Comparison of ENCODE assay signal across 8 cellular contexts in genomic region chr6:37695857-37696219, GRCh38. TPM values are rescaled to one million over a fixed set of nuclear protein-coding genes. Genes with fewer than 3 reads are reported as not detected.
DNase-seq lines count a peak whose midpoint lies in the region; ATAC-seq, FAIRE-seq and TF ChIP-seq lines count a peak whose summit lies in the region.

No MANE protein-coding gene starts in this region.

- no peaks in the 10 kb centered on the region for H4K20me1 ChIP-seq in keratinocyte (ENCODE audit: control insufficient read depth, extremely low read depth, insufficient read depth, low read length)

- H3K36me3 ChIP-seq in keratinocyte (ENCODE audit: control insufficient read depth in 2 of 2, extremely low read depth in 1 of 2, insufficient read depth in 2 of 2, low read length in 2 of 2): no peaks in the 10 kb centered on the region

- H3K4me3 ChIP-seq in keratinocyte (ENCODE audit: control insufficient read depth in 2 of 3, extremely low read depth in 1 of 3, insufficient read depth in 2 of 3, low read depth in 1 of 3, low read length in 3 of 3): peak overlapping the region in 2 of 3 experiments; percentile 4 to 63

- no peak for ATAC-seq in GM19023 (IDR thresholded peaks at IDR 0.05; ENCODE audit: unreplicated experiment)
- ATAC-seq in GM21515 (IDR thresholded peaks at IDR 0.05; ENCODE audit: unreplicated experiment): no peak

- H3K4me2 ChIP-seq in keratinocyte (ENCODE audit: control insufficient read depth, extremely low read depth, insufficient read depth, low read depth, low read length): peak overlapping the region; percentile 93

- peaks cover 72% of the 10 kb centered on the region for H3K27me3 Mint-ChIP-seq in activated CD4-positive, alpha-beta T cell treated with anti-CD3 and anti-CD28 coated beads, Interleukin-2, amount 10 ng/mL, durations not matched to agents 7 days and 5 days
- peaks cover 57% of the 10 kb centered on the region for H3K27me3 Mint-ChIP-seq in activated T-helper 2 cell treated with anti-CD3 and anti-CD28 coated beads, Interferon-gamma antibody, Interleukin-2, Interleukin-4, amounts not matched to agents 10 μg/mL and 5 μg/mL and 100 μg/mL, durations not matched to agents 14 hours and 24 hours and 36 hours (ENCODE audit: low read depth)

- H3K9me1 ChIP-seq in keratinocyte (ENCODE audit: control insufficient read depth, extremely low read depth, insufficient read depth, low read length): no peaks in the 10 kb centered on the region

- H3K27me3 ChIP-seq in keratinocyte (ENCODE audit: control insufficient read depth, extremely low read depth, insufficient read depth, low read length): peaks cover 62% of the 10 kb centered on the region

- POLR2A ChIA-PET in activated CD4-positive, alpha-beta T cell treated with anti-CD3 and anti-CD28 coated beads, Interleukin-2, amount 10 ng/mL, durations not matched to agents 7 days and 5 days (lab: Charles Lee): no interaction called here

- CTCF ChIA-PET in activated CD4-positive, alpha-beta T cell treated with anti-CD3 and anti-CD28 coated beads, Interleukin-2, amount 10 ng/mL, durations not matched to agents 7 days and 5 days (lab: Charles Lee): no interaction called here

- no peak for DNase-seq in activated CD4-positive, alpha-beta T cell treated with anti-CD3 and anti-CD28 coated beads, Interleukin-2, amount 10 ng/mL, durations not matched to agents 7 days and 5 days
- no peak for DNase-seq in activated CD4-positive, alpha-beta T cell treated with anti-CD3 and anti-CD28 coated beads for 4 hours
- no peak for DNase-seq in activated T-helper 2 cell treated with anti-CD3 and anti-CD28 coated beads, Interferon-gamma antibody, Interleukin-2, Interleukin-4, amounts not matched to agents 10 μg/mL and 5 μg/mL and 100 μg/mL, durations not matched to agents 14 hours and 24 hours and 36 hours (ENCODE audit: low spot score)
- DNase-seq in keratinocyte (ENCODE audit: low read depth, low spot score) (no peak), substantia nigra (lab: John Stamatoyannopoulos, UW) (peak in 1 of 49 donors; percentile 26), NCI-H187 treated with DMSO at 0.1 percent for 48 hours (lab: John Stamatoyannopoulos, UW) (no peak)

- H3K9ac ChIP-seq in keratinocyte (ENCODE audit: control insufficient read depth, extremely low read depth, insufficient read depth, low read length): no peak overlapping the region

- no peaks in the 10 kb centered on the region for H3K36me3 Mint-ChIP-seq in activated CD4-positive, alpha-beta T cell treated with anti-CD3 and anti-CD28 coated beads, Interleukin-2, amount 10 ng/mL, durations not matched to agents 7 days and 5 days (ENCODE audit: low read depth)
- no peaks in the 10 kb centered on the region for H3K36me3 Mint-ChIP-seq in activated T-helper 2 cell treated with anti-CD3 and anti-CD28 coated beads, Interferon-gamma antibody, Interleukin-2, Interleukin-4, amounts not matched to agents 10 μg/mL and 5 μg/mL and 100 μg/mL, durations not matched to agents 14 hours and 24 hours and 36 hours (ENCODE audit: low read depth)

- H3K4me1 Mint-ChIP-seq in activated CD4-positive, alpha-beta T cell treated with anti-CD3 and anti-CD28 coated beads, Interleukin-2, amount 10 ng/mL, durations not matched to agents 7 days and 5 days: peaks cover 26% of the 10 kb centered on the region
- peaks cover 30% of the 10 kb centered on the region for H3K4me1 Mint-ChIP-seq in activated T-helper 2 cell treated with anti-CD3 and anti-CD28 coated beads, Interferon-gamma antibody, Interleukin-2, Interleukin-4, amounts not matched to agents 10 μg/mL and 5 μg/mL and 100 μg/mL, durations not matched to agents 14 hours and 24 hours and 36 hours (ENCODE audit: low read depth)

- H3K27ac ChIP-seq in keratinocyte (ENCODE audit: control insufficient read depth, insufficient read depth, low read length) (no peak overlapping the region), substantia nigra (ENCODE audit: low read depth, low read length, poor library complexity, severe bottlenecking) (peak overlapping the region; percentile 26)

- H3K79me2 ChIP-seq in keratinocyte (ENCODE audit: control insufficient read depth, insufficient read depth, low read length): no peaks in the 10 kb centered on the region

- no peak overlapping the region for H2AFZ ChIP-seq in keratinocyte (ENCODE audit: control insufficient read depth, low read length)

- no peaks in the 10 kb centered on the region for H3K9me3 Mint-ChIP-seq in activated CD4-positive, alpha-beta T cell treated with anti-CD3 and anti-CD28 coated beads, Interleukin-2, amount 10 ng/mL, durations not matched to agents 7 days and 5 days
- H3K9me3 Mint-ChIP-seq in activated T-helper 2 cell treated with anti-CD3 and anti-CD28 coated beads, Interferon-gamma antibody, Interleukin-2, Interleukin-4, amounts not matched to agents 10 μg/mL and 5 μg/mL and 100 μg/mL, durations not matched to agents 14 hours and 24 hours and 36 hours: no peaks in the 10 kb centered on the region

- H3K4me3 Mint-ChIP-seq in activated CD4-positive, alpha-beta T cell treated with anti-CD3 and anti-CD28 coated beads, Interleukin-2, amount 10 ng/mL, durations not matched to agents 7 days and 5 days: peak overlapping the region; percentile 66
- H3K4me3 Mint-ChIP-seq in activated T-helper 2 cell treated with anti-CD3 and anti-CD28 coated beads, Interferon-gamma antibody, Interleukin-2, Interleukin-4, amounts not matched to agents 10 μg/mL and 5 μg/mL and 100 μg/mL, durations not matched to agents 14 hours and 24 hours and 36 hours (ENCODE audit: low read depth): peak overlapping the region; percentile 78

- H3K27ac Mint-ChIP-seq in activated CD4-positive, alpha-beta T cell treated with anti-CD3 and anti-CD28 coated beads, Interleukin-2, amount 10 ng/mL, durations not matched to agents 7 days and 5 days: no peak overlapping the region
- no peak overlapping the region for H3K27ac Mint-ChIP-seq in activated T-helper 2 cell treated with anti-CD3 and anti-CD28 coated beads, Interferon-gamma antibody, Interleukin-2, Interleukin-4, amounts not matched to agents 10 μg/mL and 5 μg/mL and 100 μg/mL, durations not matched to agents 14 hours and 24 hours and 36 hours

- peaks cover 22% of the 10 kb centered on the region for H3K4me1 ChIP-seq in keratinocyte (ENCODE audit: control insufficient read depth, extremely low read depth, insufficient read depth, low read length)

- no peak for TF ChIP-seq CTCF in keratinocyte (optimal IDR thresholded peaks at IDR 0.05 in 1 of 3, IDR thresholded peaks at IDR 0.05 in 1 of 3, conservative IDR thresholded peaks at IDR 0.05 in 1 of 3; ENCODE audit: extremely low read depth in 1 of 3, insufficient read depth in 2 of 3, low read length in 3 of 3)

- dilution Hi-C loops in keratinocyte (cut with MboI; ENCODE audit: extremely low pct_ligation_motif_present, low sequenced_read_pairs): no loop called here

- FAIRE-seq in keratinocyte (lab: Jason Lieb, UNC): no peak

- H3K9me3 ChIP-seq in keratinocyte (ENCODE audit: control insufficient read depth, low read depth, low read length): no peaks in the 10 kb centered on the region

- intact Hi-C loops in activated T-helper 2 cell treated with anti-CD3 and anti-CD28 coated beads, Interferon-gamma antibody, Interleukin-2, Interleukin-4, amounts not matched to agents 10 μg/mL and 5 μg/mL and 100 μg/mL, durations not matched to agents 14 hours and 24 hours and 36 hours (cut with micrococcal nuclease): loop anchor here (5.0 to 10.0 kb wide), 3 partner anchors 141 to 796 kb away; partner anchors contain the start of gene CCDC167

RNA-seq across cellular contexts. Expression of gene MDGA1, which starts 1.8 kb away (rescaled TPM):
- total RNA-seq in activated CD4-positive, alpha-beta T cell treated with anti-CD3 and anti-CD28 coated beads, Interleukin-2, amount 10 ng/mL, durations not matched to agents 7 days and 5 days: 1 to 10 TPM; 1.3 to 2.2 TPM
- total RNA-seq in activated T-helper 2 cell treated with anti-CD3 and anti-CD28 coated beads, Interferon-gamma antibody, Interleukin-2, Interleukin-4, amounts not matched to agents 10 μg/mL and 5 μg/mL and 100 μg/mL, durations not matched to agents 14 hours and 24 hours and 36 hours: 1.8 and 2.1 TPM in 2 replicates
- polyA plus RNA-seq in keratinocyte: 0.26 to 1.0 TPM (median 0.32 TPM) in 3 replicates
- 0.29 TPM for polyA plus RNA-seq in keratinocyte (2011; ENCODE audit: low read depth)
- polyA plus RNA-seq in keratinocyte (2011; cell fraction: cytosol; rRNA removed): 0.11 and 0.23 TPM in 2 replicates
- 2.3 and 2.4 TPM in 2 replicates for polyA plus RNA-seq in keratinocyte (2011; cell fraction: nucleus; rRNA removed)
- 0.38 and 0.77 TPM in 2 replicates for polyA plus RNA-seq in keratinocyte (2012; ENCODE audit: low replicate concordance)
- 0.26 to 5.0 TPM (median 4.2 TPM) in 3 replicates for polyA minus RNA-seq in keratinocyte
- polyA minus RNA-seq in keratinocyte (2011; cell fraction: cytosol; rRNA and poly(A)+ RNA removed): 0.19 TPM
- polyA minus RNA-seq in keratinocyte (2011; cell fraction: nucleus; rRNA and poly(A)+ RNA removed): 0.84 and 1.6 TPM in 2 replicates
